Comparison of ENCODE assay signal across 8 cellular contexts in genomic region chr1:1746566-1746909, GRCh38. TPM values are rescaled to one million over a fixed set of nuclear protein-coding genes. Genes with fewer than 3 reads are reported as not detected.
DNase-seq lines count a peak whose midpoint lies in the region; ATAC-seq and TF ChIP-seq lines count a peak whose summit lies in the region.
"Not testable (repeated sequence)": the region's sequence is repeated elsewhere in the genome, so short reads cannot be mapped to it uniquely, and the experiment has no call there.

No MANE protein-coding gene starts in this region.

- peak overlapping the region; percentile 98 for H3K27ac Mint-ChIP-seq in activated naive CD4-positive, alpha-beta T cell treated with anti-CD3 and anti-CD28 coated beads, Interleukin-2, amount 50 U/mL, for 24 hours
- peak overlapping the region in 1 of 2 donors; percentile 70 for H3K27ac Mint-ChIP-seq in natural killer cell treated with Interleukin-12 subunit alpha and Interleukin-12 subunit beta and Interleukin-15 and Interleukin-18, amount 100 ng/mL, for 72 hours

- H3K4me3 Mint-ChIP-seq in activated naive CD4-positive, alpha-beta T cell treated with anti-CD3 and anti-CD28 coated beads, Interleukin-2, amount 50 U/mL, for 24 hours: peak overlapping the region; percentile 87
- peak overlapping the region; percentile 66 for H3K4me3 Mint-ChIP-seq in natural killer cell treated with Interleukin-12 subunit alpha and Interleukin-12 subunit beta and Interleukin-15 and Interleukin-18, amount 100 ng/mL, for 72 hours

- not testable (repeated sequence) for TF ChIP-seq CTCF in OCI-LY3 (IDR thresholded peaks at IDR 0.05; ENCODE audit: low read depth, low read length); thoracic aorta (IDR thresholded peaks at IDR 0.05)

- not testable (repeated sequence) for H3K9ac ChIP-seq in OCI-LY3 (ENCODE audit: low read length)

- not testable (repeated sequence) for H3K9me3 ChIP-seq in OCI-LY3 (ENCODE audit: insufficient read depth, low read length); thoracic aorta

- H3K27me3 Mint-ChIP-seq in activated naive CD4-positive, alpha-beta T cell treated with anti-CD3 and anti-CD28 coated beads, Interleukin-2, amount 50 U/mL, for 24 hours; natural killer cell treated with Interleukin-12 subunit alpha and Interleukin-12 subunit beta and Interleukin-15 and Interleukin-18, amount 100 ng/mL, for 72 hours: not testable (repeated sequence)

- H3K4me3 ChIP-seq in OCI-LY3 (ENCODE audit: low read length); thoracic aorta: not testable (repeated sequence)

- not testable (repeated sequence) for DNase-seq in Right ventricle myocardium inferior (ENCODE audit: missing footprints); natural killer cell treated with Interleukin-12 subunit alpha and Interleukin-12 subunit beta and Interleukin-15 and Interleukin-18, amount 100 ng/mL, for 72 hours (ENCODE audit: low spot score); thoracic aorta (ENCODE audit: low spot score)

- intact Hi-C loops in Right ventricle myocardium inferior (cut with DNase I): not testable (repeated sequence)

- H3K79me2 ChIP-seq in OCI-LY3 (ENCODE audit: low read length): not testable (repeated sequence)

- H4K20me1 ChIP-seq in OCI-LY3 (ENCODE audit: insufficient read depth, low read length): not testable (repeated sequence)

- H3K4me1 ChIP-seq in OCI-LY3 (ENCODE audit: low read length); thoracic aorta (ENCODE audit: control insufficient read depth in 1 of 2, low read depth in 2 of 2): not testable (repeated sequence)

- H3K36me3 ChIP-seq in OCI-LY3 (replicated peaks; ENCODE audit: low read depth, low read length); thoracic aorta: not testable (repeated sequence)

- not testable (repeated sequence) for H3K9me3 Mint-ChIP-seq in activated naive CD4-positive, alpha-beta T cell treated with anti-CD3 and anti-CD28 coated beads, Interleukin-2, amount 50 U/mL, for 24 hours; natural killer cell treated with Interleukin-12 subunit alpha and Interleukin-12 subunit beta and Interleukin-15 and Interleukin-18, amount 100 ng/mL, for 72 hours

- H3K36me3 Mint-ChIP-seq in activated naive CD4-positive, alpha-beta T cell treated with anti-CD3 and anti-CD28 coated beads, Interleukin-2, amount 50 U/mL, for 24 hours; natural killer cell treated with Interleukin-12 subunit alpha and Interleukin-12 subunit beta and Interleukin-15 and Interleukin-18, amount 100 ng/mL, for 72 hours: not testable (repeated sequence)

- not testable (repeated sequence) for H3K4me1 Mint-ChIP-seq in activated naive CD4-positive, alpha-beta T cell treated with anti-CD3 and anti-CD28 coated beads, Interleukin-2, amount 50 U/mL, for 24 hours; natural killer cell treated with Interleukin-12 subunit alpha and Interleukin-12 subunit beta and Interleukin-15 and Interleukin-18, amount 100 ng/mL, for 72 hours (ENCODE audit: low read depth in 2 of 2)

- not testable (repeated sequence) for H2AFZ ChIP-seq in OCI-LY3 (ENCODE audit: low read depth, low read length)

- H3K27ac ChIP-seq in OCI-LY3 (ENCODE audit: low read length) (peak overlapping the region; percentile 61), thoracic aorta (peak overlapping the region; percentile 41 to 78)

- H3K4me2 ChIP-seq in OCI-LY3 (ENCODE audit: low read length): not testable (repeated sequence)

- ATAC-seq in GM18511 (IDR thresholded peaks at IDR 0.05; ENCODE audit: unreplicated experiment) (peak; percentile 88), GM21526 (IDR thresholded peaks at IDR 0.05; ENCODE audit: low FRiP score, unreplicated experiment) (peak; percentile 75), HG03045 (IDR thresholded peaks at IDR 0.05; ENCODE audit: unreplicated experiment) (peak; percentile 82), Right ventricle myocardium inferior (peak; percentile 95), thoracic aorta (ENCODE audit: insufficient number of reproducible peaks, low FRiP score, low read depth) (peak; percentile 89)
- ATAC-seq in natural killer cell treated with Interleukin-12 subunit alpha and Interleukin-12 subunit beta and Interleukin-15 and Interleukin-18, amount 100 ng/mL, for 72 hours: peak; percentile 89 to 96

- H3K27me3 ChIP-seq in OCI-LY3 (ENCODE audit: low read depth, low read length); thoracic aorta (replicated peaks; ENCODE audit: insufficient read depth): not testable (repeated sequence)

RNA-seq across cellular contexts. Expression of gene CDK11A, which starts 22.4 kb away (rescaled TPM):
- 20.8 TPM for total RNA-seq in Right ventricle myocardium inferior
- 100 to 1,000 TPM in 1 of 2 donors, 10 to 100 TPM in 1; 75.9 to 129 TPM for total RNA-seq in natural killer cell treated with Interleukin-12 subunit alpha and Interleukin-12 subunit beta and Interleukin-15 and Interleukin-18, amount 100 ng/mL, for 72 hours
- total RNA-seq in thoracic aorta: 10 to 100 TPM; 56.3 to 56.7 TPM

RNA-seq across cellular contexts. Expression of gene NADK, which starts 31.7 kb away (rescaled TPM):
- total RNA-seq in Right ventricle myocardium inferior: 26.9 TPM
- total RNA-seq in natural killer cell treated with Interleukin-12 subunit alpha and Interleukin-12 subunit beta and Interleukin-15 and Interleukin-18, amount 100 ng/mL, for 72 hours: 100 to 1,000 TPM in 1 of 2 donors, 10 to 100 TPM in 1; 89.1 to 145 TPM
- total RNA-seq in thoracic aorta: 100 to 1,000 TPM in 1 of 2 donors, 10 to 100 TPM in 1; 91.9 to 110 TPM

RNA-seq across cellular contexts. Expression of gene SLC35E2B, which starts 53.9 kb away (rescaled TPM):
- total RNA-seq in Right ventricle myocardium inferior (20.3 TPM), thoracic aorta (10 to 100 TPM; 37.2 to 48.3 TPM)
- 10 to 100 TPM; 32.8 to 34.6 TPM for total RNA-seq in natural killer cell treated with Interleukin-12 subunit alpha and Interleukin-12 subunit beta and Interleukin-15 and Interleukin-18, amount 100 ng/mL, for 72 hours
